Comparison of ENCODE assay signal across 19 cellular contexts in genomic region chr7:132211971-132212370, GRCh38.
DNase-seq lines count a peak whose midpoint lies in the region; ATAC-seq, FAIRE-seq and TF ChIP-seq lines count a peak whose summit lies in the region.
"Had no signal": no experiment of that assay in that cellular context is flagged by ENCODE, and none has a peak within 500 bp of the region (broad histone marks: within the 10 kb centered on the region; RNA-seq: fewer than 3 reads in every experiment).

No MANE protein-coding gene starts in this region.

- no peaks in the 10 kb centered on the region for H3K9me3 ChIP-seq in keratinocyte (ENCODE audit: control insufficient read depth, low read depth, low read length)
- H3K9me3 ChIP-seq in suprapubic skin, result no peaks in the 10 kb centered on the region
- H3K9me3 ChIP-seq: HAP-1 had no signal

- H3K4me2 ChIP-seq in keratinocyte (ENCODE audit: control insufficient read depth, extremely low read depth, insufficient read depth, low read depth, low read length), result no peak overlapping the region

- H3K4me1 ChIP-seq in keratinocyte (ENCODE audit: control insufficient read depth, extremely low read depth, insufficient read depth, low read length) (no peaks in the 10 kb centered on the region), suprapubic skin (no peaks in the 10 kb centered on the region)
- H3K4me1 ChIP-seq: HAP-1 had no signal

- TF ChIP-seq EP300 in suprapubic skin (IDR thresholded peaks at IDR 0.05), result no peak

- TF ChIP-seq CTCF in keratinocyte (optimal IDR thresholded peaks at IDR 0.05 in 1 of 3, IDR thresholded peaks at IDR 0.05 in 1 of 3, conservative IDR thresholded peaks at IDR 0.05 in 1 of 3; ENCODE audit: extremely low read depth in 1 of 3, insufficient read depth in 2 of 3, low read length in 3 of 3) (no peak), suprapubic skin (IDR thresholded peaks at IDR 0.05) (no peak)

- H3K9me3 Mint-ChIP-seq in stimulated activated naive CD8-positive, alpha-beta T cell treated with anti-CD3 and anti-CD28 coated beads, Interleukin-15, amount 100 ng/mL, for 72 hours, result no peaks in the 10 kb centered on the region
- no peaks in the 10 kb centered on the region for H3K9me3 Mint-ChIP-seq in activated T-helper 17 cell treated with anti-CD3 and anti-CD28 coated beads, Interleukin-2, amount 50 U/mL, for 72 hours
- no peaks in the 10 kb centered on the region for H3K9me3 Mint-ChIP-seq in stimulated activated effector memory CD8-positive, alpha-beta T cell treated with anti-CD3 and anti-CD28 coated beads, Interleukin-12 subunit alpha, Interleukin-12 subunit beta, amount 100 ng/mL, for 72 hours
- H3K9me3 Mint-ChIP-seq: CD4-positive, alpha-beta T cell had no signal

- no peak for FAIRE-seq in keratinocyte (lab: Jason Lieb, UNC)
- FAIRE-seq: GM12892, H1 had no signal

- H3K4me1 Mint-ChIP-seq in stimulated activated naive CD8-positive, alpha-beta T cell treated with anti-CD3 and anti-CD28 coated beads, Interleukin-15, amount 100 ng/mL, for 72 hours, result no peaks in the 10 kb centered on the region
- no peaks in the 10 kb centered on the region for H3K4me1 Mint-ChIP-seq in activated T-helper 17 cell treated with anti-CD3 and anti-CD28 coated beads, Interleukin-2, amount 50 U/mL, for 72 hours
- no peaks in the 10 kb centered on the region for H3K4me1 Mint-ChIP-seq in stimulated activated effector memory CD8-positive, alpha-beta T cell treated with anti-CD3 and anti-CD28 coated beads, Interleukin-12 subunit alpha, Interleukin-12 subunit beta, amount 100 ng/mL, for 72 hours
- H3K4me1 Mint-ChIP-seq: B cell had no signal

- H3K27ac Mint-ChIP-seq in stimulated activated naive CD8-positive, alpha-beta T cell treated with anti-CD3 and anti-CD28 coated beads, Interleukin-15, amount 100 ng/mL, for 72 hours, result no peak overlapping the region
- H3K27ac Mint-ChIP-seq in activated T-helper 17 cell treated with anti-CD3 and anti-CD28 coated beads, Interleukin-2, amount 50 U/mL, for 72 hours, result peak overlapping the region; percentile 26
- no peak overlapping the region for H3K27ac Mint-ChIP-seq in stimulated activated effector memory CD8-positive, alpha-beta T cell treated with anti-CD3 and anti-CD28 coated beads, Interleukin-12 subunit alpha, Interleukin-12 subunit beta, amount 100 ng/mL, for 72 hours
- H3K27ac Mint-ChIP-seq: B cell; CD4-positive, alpha-beta T cell had no signal

- TF ChIP-seq POLR2A in suprapubic skin (IDR thresholded peaks at IDR 0.05), result no peak

- ATAC-seq in stimulated activated naive CD8-positive, alpha-beta T cell treated with anti-CD3 and anti-CD28 coated beads, Interleukin-15, amount 100 ng/mL, for 72 hours, result peak; percentile 19
- no peak for ATAC-seq in stimulated activated naive CD8-positive, alpha-beta T cell treated with anti-CD3 and anti-CD28 coated beads, Interleukin-15, Interleukin-2, amounts not matched to agents 100 U/mL and 50 U/mL, for 24 hours
- ATAC-seq in activated T-helper 17 cell treated with anti-CD3 and anti-CD28 coated beads, Interleukin-2, amount 50 U/mL, for 72 hours (replicated peaks), result peak; percentile 6
- ATAC-seq in stimulated activated effector memory CD8-positive, alpha-beta T cell treated with anti-CD3 and anti-CD28 coated beads, Interleukin-12 subunit alpha, Interleukin-12 subunit beta, amount 100 ng/mL, for 72 hours, result peak; percentile 4
- no peak for ATAC-seq in GM21717 (IDR thresholded peaks at IDR 0.05; ENCODE audit: unreplicated experiment)

- H3K27me3 ChIP-seq in keratinocyte (ENCODE audit: control insufficient read depth, extremely low read depth, insufficient read depth, low read length) (peaks cover 9% of the 10 kb centered on the region), suprapubic skin (no peaks in the 10 kb centered on the region)

- H4K20me1 ChIP-seq in keratinocyte (ENCODE audit: control insufficient read depth, extremely low read depth, insufficient read depth, low read length), result no peaks in the 10 kb centered on the region

- no peaks in the 10 kb centered on the region for H3K9me1 ChIP-seq in keratinocyte (ENCODE audit: control insufficient read depth, extremely low read depth, insufficient read depth, low read length)

- H3K79me2 ChIP-seq in keratinocyte (ENCODE audit: control insufficient read depth, insufficient read depth, low read length), result no peaks in the 10 kb centered on the region

- H3K36me3 ChIP-seq in keratinocyte (ENCODE audit: control insufficient read depth in 2 of 2, extremely low read depth in 1 of 2, insufficient read depth in 2 of 2, low read length in 2 of 2) (no peaks in the 10 kb centered on the region), suprapubic skin (no peaks in the 10 kb centered on the region)
- H3K36me3 ChIP-seq: HAP-1 had no signal

- H3K9ac ChIP-seq in keratinocyte (ENCODE audit: control insufficient read depth, extremely low read depth, insufficient read depth, low read length), result no peak overlapping the region

- H3K36me3 Mint-ChIP-seq in activated T-helper 17 cell treated with anti-CD3 and anti-CD28 coated beads, Interleukin-2, amount 50 U/mL, for 72 hours (ENCODE audit: low read depth), result no peaks in the 10 kb centered on the region
- no peaks in the 10 kb centered on the region for H3K36me3 Mint-ChIP-seq in stimulated activated effector memory CD8-positive, alpha-beta T cell treated with anti-CD3 and anti-CD28 coated beads, Interleukin-12 subunit alpha, Interleukin-12 subunit beta, amount 100 ng/mL, for 72 hours

- no peak overlapping the region for H2AFZ ChIP-seq in keratinocyte (ENCODE audit: control insufficient read depth, low read length)

- dilution Hi-C loops in keratinocyte (cut with MboI; ENCODE audit: extremely low pct_ligation_motif_present, low sequenced_read_pairs), result no loop called here

- no peak for DNase-seq in stimulated activated naive CD8-positive, alpha-beta T cell treated with anti-CD3 and anti-CD28 coated beads, Interleukin-15, amount 100 ng/mL, for 72 hours
- no peak for DNase-seq in stimulated activated naive CD8-positive, alpha-beta T cell treated with anti-CD3 and anti-CD28 coated beads, Interleukin-15, Interleukin-2, amounts not matched to agents 100 U/mL and 50 U/mL, for 24 hours
- peak; percentile 45 for DNase-seq in keratinocyte (ENCODE audit: low read depth, low spot score)
- no peak for DNase-seq in stimulated activated effector memory CD8-positive, alpha-beta T cell treated with anti-CD3 and anti-CD28 coated beads, Interleukin-12 subunit alpha, Interleukin-12 subunit beta, amount 100 ng/mL, for 72 hours (ENCODE audit: low spot score in 2 of 2)
- DNase-seq in suprapubic skin (ENCODE audit: low spot score in 2 of 2), result no peak
- DNase-seq in activated gamma-delta T cell (lab: John Stamatoyannopoulos, UW), result no peak
- DNase-seq: ACHN; Calu3; CD4-positive, alpha-beta T cell; DMS153; DMS79 treated with DMSO at 0.1 percent for 48 hours; EL; GDM1 had no signal

- no peak overlapping the region for H3K4me3 Mint-ChIP-seq in stimulated activated naive CD8-positive, alpha-beta T cell treated with anti-CD3 and anti-CD28 coated beads, Interleukin-15, amount 100 ng/mL, for 72 hours
- no peak overlapping the region for H3K4me3 Mint-ChIP-seq in activated T-helper 17 cell treated with anti-CD3 and anti-CD28 coated beads, Interleukin-2, amount 50 U/mL, for 72 hours
- no peak overlapping the region for H3K4me3 Mint-ChIP-seq in stimulated activated effector memory CD8-positive, alpha-beta T cell treated with anti-CD3 and anti-CD28 coated beads, Interleukin-12 subunit alpha, Interleukin-12 subunit beta, amount 100 ng/mL, for 72 hours
- H3K4me3 Mint-ChIP-seq: B cell; CD4-positive, alpha-beta T cell had no signal

- peaks cover 8% of the 10 kb centered on the region for H3K27me3 Mint-ChIP-seq in stimulated activated naive CD8-positive, alpha-beta T cell treated with anti-CD3 and anti-CD28 coated beads, Interleukin-15, amount 100 ng/mL, for 72 hours
- peaks cover 4% of the 10 kb centered on the region for H3K27me3 Mint-ChIP-seq in activated T-helper 17 cell treated with anti-CD3 and anti-CD28 coated beads, Interleukin-2, amount 50 U/mL, for 72 hours

- H3K27ac ChIP-seq in keratinocyte (ENCODE audit: control insufficient read depth, insufficient read depth, low read length) (no peak overlapping the region), suprapubic skin (no peak overlapping the region)

- no peak overlapping the region for H3K4me3 ChIP-seq in keratinocyte (ENCODE audit: control insufficient read depth in 2 of 3, extremely low read depth in 1 of 3, insufficient read depth in 2 of 3, low read depth in 1 of 3, low read length in 3 of 3)
- no peak overlapping the region for H3K4me3 ChIP-seq in suprapubic skin
- H3K4me3 ChIP-seq: HAP-1 had no signal

- 80% methylated on average over 3 of the region's 4 CpGs for WGBS in suprapubic skin

Comparison
In these comparisons a context has a peak if more than half of its experiments do, and no peak if none do; other contexts are left out.
1. ATAC-seq: peak in stimulated activated naive CD8-positive, alpha-beta T cell treated with anti-CD3 and anti-CD28 coated beads, Interleukin-15, amount 100 ng/mL, for 72 hours (single experiment), activated T-helper 17 cell treated with anti-CD3 and anti-CD28 coated beads, Interleukin-2, amount 50 U/mL, for 72 hours (single experiment) and stimulated activated effector memory CD8-positive, alpha-beta T cell treated with anti-CD3 and anti-CD28 coated beads, Interleukin-12 subunit alpha, Interleukin-12 subunit beta, amount 100 ng/mL, for 72 hours (single experiment); none in stimulated activated naive CD8-positive, alpha-beta T cell treated with anti-CD3 and anti-CD28 coated beads, Interleukin-15, Interleukin-2, amounts not matched to agents 100 U/mL and 50 U/mL, for 24 hours (single experiment) and GM21717 (single experiment).